ENCODE assay signal across 16 cellular contexts in the genomic region with DNA sequence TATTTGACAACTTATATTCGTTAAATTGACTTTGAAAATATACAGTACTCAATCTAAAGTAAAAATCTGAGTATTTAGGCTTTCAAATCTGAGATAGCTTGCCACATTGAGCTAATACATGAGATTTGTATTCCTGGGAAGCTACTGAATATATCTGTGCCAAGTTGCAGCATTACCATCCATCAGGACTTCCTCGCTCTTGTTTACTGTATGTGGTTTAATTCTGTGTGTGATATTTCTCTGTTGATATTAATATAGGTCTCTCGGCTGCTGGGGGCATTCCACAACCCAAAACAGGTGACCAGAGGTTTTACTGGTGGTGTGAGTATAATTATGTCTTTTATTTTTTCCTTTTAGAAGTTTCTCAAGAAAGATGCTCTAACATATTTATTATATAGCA.
"Had no signal": no experiment of that assay in that cellular context is flagged by ENCODE, and none has a peak within 500 bp of the region (broad histone marks: within the 10 kb centered on the region; RNA-seq: fewer than 3 reads in every experiment).

No MANE protein-coding gene starts in this region.

- H3K27me3 ChIP-seq: testis had no signal

- H3K9ac ChIP-seq: SK-N-SH had no signal

- DNase-seq: activated CD4-positive, CD25-positive, alpha-beta regulatory T cell treated with anti-CD3 and anti-CD28 coated beads, Interleukin-2, amount 50 U/mL, for 72 hours; activated naive CD4-positive, alpha-beta T cell treated with anti-CD3 and anti-CD28 coated beads for 36 hours; activated T-cell treated with anti-CD3 and anti-CD28 coated beads for 4 hours; central memory CD4-positive, alpha-beta T cell; effector CD8-positive, alpha-beta T cell; foreskin melanocyte; natural killer cell; retina; SK-N-SH; stimulated activated naive CD8-positive, alpha-beta T cell treated with anti-CD3 and anti-CD28 coated beads, Interleukin-15, amount 100 ng/mL, for 72 hours; T-cell; T1000; testis had no signal

- H3K36me3 ChIP-seq: neutrophil had no signal

- H3K4me3 ChIP-seq: testis had no signal

- ATAC-seq: natural killer cell; stimulated activated naive CD8-positive, alpha-beta T cell treated with anti-CD3 and anti-CD28 coated beads, Interleukin-15, amount 100 ng/mL, for 72 hours; T-cell had no signal

- H3K27ac Mint-ChIP-seq: activated naive CD4-positive, alpha-beta T cell treated with anti-CD3 and anti-CD28 coated beads for 36 hours; activated T-helper 2 cell treated with anti-CD3 and anti-CD28 coated beads, Interferon-gamma antibody, Interleukin-2, Interleukin-4, amounts not matched to agents 10 μg/mL and 5 μg/mL and 100 μg/mL, durations not matched to agents 14 hours and 24 hours and 36 hours; memory B cell; natural killer cell; T-cell had no signal

- H3K9me3 ChIP-seq: neutrophil, SK-N-SH, testis had no signal

- H3K4me3 Mint-ChIP-seq: activated naive CD4-positive, alpha-beta T cell treated with anti-CD3 and anti-CD28 coated beads for 36 hours; memory B cell; natural killer cell; stimulated activated naive CD8-positive, alpha-beta T cell treated with anti-CD3 and anti-CD28 coated beads, Interleukin-15, amount 100 ng/mL, for 72 hours; T-cell had no signal

- H3K27ac ChIP-seq: neutrophil had no signal

- H3K9me3 Mint-ChIP-seq: activated naive CD4-positive, alpha-beta T cell treated with anti-CD3 and anti-CD28 coated beads for 36 hours; activated T-helper 2 cell treated with anti-CD3 and anti-CD28 coated beads, Interferon-gamma antibody, Interleukin-2, Interleukin-4, amounts not matched to agents 10 μg/mL and 5 μg/mL and 100 μg/mL, durations not matched to agents 14 hours and 24 hours and 36 hours; memory B cell; natural killer cell; stimulated activated naive CD8-positive, alpha-beta T cell treated with anti-CD3 and anti-CD28 coated beads, Interleukin-15, amount 100 ng/mL, for 72 hours; T-cell had no signal

- H3K27me3 Mint-ChIP-seq: memory B cell; stimulated activated naive CD8-positive, alpha-beta T cell treated with anti-CD3 and anti-CD28 coated beads, Interleukin-15, amount 100 ng/mL, for 72 hours; T-cell had no signal
